Comparison of ENCODE assay signal across 1 cellular context in the genomic region with DNA sequence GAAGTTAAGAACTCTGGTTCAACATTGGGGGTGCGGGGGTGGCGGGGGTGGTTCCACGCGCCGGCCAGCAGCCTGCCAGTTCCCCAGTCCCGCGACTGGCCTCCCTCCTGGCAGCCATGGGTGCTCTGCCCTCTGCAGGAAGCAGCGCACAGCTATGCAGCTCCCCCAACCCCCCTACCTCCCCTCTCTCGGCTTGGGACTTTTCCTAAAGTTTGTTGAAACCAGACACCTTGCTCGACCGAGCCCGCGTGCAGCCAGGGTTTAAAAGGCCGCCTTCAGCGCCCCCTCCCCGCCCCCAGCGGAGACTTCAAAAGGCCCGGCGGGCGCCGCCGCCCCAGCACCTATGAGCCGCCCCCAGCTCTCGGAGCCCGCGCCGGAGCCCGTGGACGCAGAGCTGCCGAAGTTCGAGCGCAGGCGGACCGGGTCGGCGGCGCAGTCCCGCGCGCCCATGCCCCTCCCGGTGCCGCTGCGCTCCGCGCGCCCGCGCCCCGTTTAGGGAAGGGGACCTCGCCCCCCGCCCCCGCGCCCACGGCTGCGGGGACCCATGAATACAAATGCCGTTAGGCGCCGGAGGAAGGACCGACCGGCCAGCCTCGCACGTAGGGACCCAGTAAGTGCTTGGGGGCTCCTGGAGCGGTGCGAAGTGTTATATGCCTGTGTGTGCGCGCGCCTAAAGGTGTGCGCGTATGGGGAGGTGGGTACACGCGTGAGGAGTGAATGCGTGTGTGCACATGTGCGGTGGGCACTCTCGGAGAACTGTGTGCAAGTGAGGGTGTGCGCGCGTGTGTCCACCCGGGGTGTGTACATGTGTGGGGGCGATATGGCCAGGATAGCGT.
TF ChIP-seq lines count a peak whose summit lies in the region.

No MANE protein-coding gene starts in this region.

TF ChIP-seq in HepG2, 621 proteins besides CTCF, POLR2A, EP300 and RAD21 (continued from another document and continues in another):
- TF ChIP-seq, protein P1, sequence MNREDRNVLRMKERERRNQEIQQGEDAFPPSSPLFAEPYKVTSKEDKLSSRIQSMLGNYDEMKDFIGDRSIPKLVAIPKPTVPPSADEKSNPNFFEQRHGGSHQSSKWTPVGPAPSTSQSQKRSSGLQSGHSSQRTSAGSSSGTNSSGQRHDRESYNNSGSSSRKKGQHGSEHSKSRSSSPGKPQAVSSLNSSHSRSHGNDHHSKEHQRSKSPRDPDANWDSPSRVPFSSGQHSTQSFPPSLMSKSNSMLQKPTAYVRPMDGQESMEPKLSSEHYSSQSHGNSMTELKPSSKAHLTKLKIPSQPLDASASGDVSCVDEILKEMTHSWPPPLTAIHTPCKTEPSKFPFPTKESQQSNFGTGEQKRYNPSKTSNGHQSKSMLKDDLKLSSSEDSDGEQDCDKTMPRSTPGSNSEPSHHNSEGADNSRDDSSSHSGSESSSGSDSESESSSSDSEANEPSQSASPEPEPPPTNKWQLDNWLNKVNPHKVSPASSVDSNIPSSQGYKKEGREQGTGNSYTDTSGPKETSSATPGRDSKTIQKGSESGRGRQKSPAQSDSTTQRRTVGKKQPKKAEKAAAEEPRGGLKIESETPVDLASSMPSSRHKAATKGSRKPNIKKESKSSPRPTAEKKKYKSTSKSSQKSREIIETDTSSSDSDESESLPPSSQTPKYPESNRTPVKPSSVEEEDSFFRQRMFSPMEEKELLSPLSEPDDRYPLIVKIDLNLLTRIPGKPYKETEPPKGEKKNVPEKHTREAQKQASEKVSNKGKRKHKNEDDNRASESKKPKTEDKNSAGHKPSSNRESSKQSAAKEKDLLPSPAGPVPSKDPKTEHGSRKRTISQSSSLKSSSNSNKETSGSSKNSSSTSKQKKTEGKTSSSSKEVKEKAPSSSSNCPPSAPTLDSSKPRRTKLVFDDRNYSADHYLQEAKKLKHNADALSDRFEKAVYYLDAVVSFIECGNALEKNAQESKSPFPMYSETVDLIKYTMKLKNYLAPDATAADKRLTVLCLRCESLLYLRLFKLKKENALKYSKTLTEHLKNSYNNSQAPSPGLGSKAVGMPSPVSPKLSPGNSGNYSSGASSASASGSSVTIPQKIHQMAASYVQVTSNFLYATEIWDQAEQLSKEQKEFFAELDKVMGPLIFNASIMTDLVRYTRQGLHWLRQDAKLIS (CRISPR knock-in tag; IDR thresholded peaks at IDR 0.05) = 0 out of 2 replicates have a peak, but pooled peaks have one; percentile 8
- TF ChIP-seq, protein P2, sequence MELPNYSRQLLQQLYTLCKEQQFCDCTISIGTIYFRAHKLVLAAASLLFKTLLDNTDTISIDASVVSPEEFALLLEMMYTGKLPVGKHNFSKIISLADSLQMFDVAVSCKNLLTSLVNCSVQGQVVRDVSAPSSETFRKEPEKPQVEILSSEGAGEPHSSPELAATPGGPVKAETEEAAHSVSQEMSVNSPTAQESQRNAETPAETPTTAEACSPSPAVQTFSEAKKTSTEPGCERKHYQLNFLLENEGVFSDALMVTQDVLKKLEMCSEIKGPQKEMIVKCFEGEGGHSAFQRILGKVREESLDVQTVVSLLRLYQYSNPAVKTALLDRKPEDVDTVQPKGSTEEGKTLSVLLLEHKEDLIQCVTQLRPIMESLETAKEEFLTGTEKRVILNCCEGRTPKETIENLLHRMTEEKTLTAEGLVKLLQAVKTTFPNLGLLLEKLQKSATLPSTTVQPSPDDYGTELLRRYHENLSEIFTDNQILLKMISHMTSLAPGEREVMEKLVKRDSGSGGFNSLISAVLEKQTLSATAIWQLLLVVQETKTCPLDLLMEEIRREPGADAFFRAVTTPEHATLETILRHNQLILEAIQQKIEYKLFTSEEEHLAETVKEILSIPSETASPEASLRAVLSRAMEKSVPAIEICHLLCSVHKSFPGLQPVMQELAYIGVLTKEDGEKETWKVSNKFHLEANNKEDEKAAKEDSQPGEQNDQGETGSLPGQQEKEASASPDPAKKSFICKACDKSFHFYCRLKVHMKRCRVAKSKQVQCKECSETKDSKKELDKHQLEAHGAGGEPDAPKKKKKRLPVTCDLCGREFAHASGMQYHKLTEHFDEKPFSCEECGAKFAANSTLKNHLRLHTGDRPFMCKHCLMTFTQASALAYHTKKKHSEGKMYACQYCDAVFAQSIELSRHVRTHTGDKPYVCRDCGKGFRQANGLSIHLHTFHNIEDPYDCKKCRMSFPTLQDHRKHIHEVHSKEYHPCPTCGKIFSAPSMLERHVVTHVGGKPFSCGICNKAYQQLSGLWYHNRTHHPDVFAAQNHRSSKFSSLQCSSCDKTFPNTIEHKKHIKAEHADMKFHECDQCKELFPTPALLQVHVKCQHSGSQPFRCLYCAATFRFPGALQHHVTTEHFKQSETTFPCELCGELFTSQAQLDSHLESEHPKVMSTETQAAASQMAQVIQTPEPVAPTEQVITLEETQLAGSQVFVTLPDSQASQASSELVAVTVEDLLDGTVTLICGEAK (IDR thresholded peaks at IDR 0.05) = no peak
- TF ChIP-seq, protein P2 (CRISPR knock-in tag; IDR thresholded peaks at IDR 0.05) = no peak; the same call in 1 of the 2 replicates
- peak; percentile 75; the same call in 1 of the 2 replicates for TF ChIP-seq ZNF253 (CRISPR knock-in tag; IDR thresholded peaks at IDR 0.05; ENCODE audit: borderline replicate concordance)
- peak; percentile 19 for TF ChIP-seq SRY (CRISPR knock-in tag; IDR thresholded peaks at IDR 0.05)
- TF ChIP-seq DR1 (CRISPR knock-in tag; IDR thresholded peaks at IDR 0.05) = peak; percentile 90; the same call in 1 of the 2 replicates
- peak; percentile 23 for TF ChIP-seq GATAD1 (CRISPR knock-in tag; IDR thresholded peaks at IDR 0.05)
- 0 out of 2 replicates have a peak, but pooled peaks have one; percentile 14 for TF ChIP-seq ZNF333 (CRISPR knock-in tag; IDR thresholded peaks at IDR 0.05; ENCODE audit: borderline replicate concordance)
- peak; percentile 25; the same call in 1 of the 2 replicates for TF ChIP-seq KDM5A (IDR thresholded peaks at IDR 0.05; ENCODE audit: borderline replicate concordance, low read length)
- peak; percentile 51; the same call in 1 of the 2 replicates for TF ChIP-seq PRMT3 (CRISPR knock-in tag; IDR thresholded peaks at IDR 0.05; ENCODE audit: borderline replicate concordance, low read depth)
- no peak for TF ChIP-seq ZFP36 (IDR thresholded peaks at IDR 0.05; ENCODE audit: borderline replicate concordance, low read depth, low read length, partially characterized antibody)
- peak; percentile 53; the same call in 1 of the 2 replicates for TF ChIP-seq ZBTB20 (CRISPR knock-in tag; IDR thresholded peaks at IDR 0.05; ENCODE audit: borderline replicate concordance, low read depth)
- TF ChIP-seq U2AF1 (optimal IDR thresholded peaks at IDR 0.05; ENCODE audit: low read depth, low read length) = peak; percentile 26
- peak; percentile 68 for TF ChIP-seq HNF4A (CRISPR knock-in tag; IDR thresholded peaks at IDR 0.05)
- peak; percentile 71; the same call in 1 of the 2 replicates for TF ChIP-seq NFKB2 (CRISPR knock-in tag; IDR thresholded peaks at IDR 0.05; ENCODE audit: borderline replicate concordance)
- TF ChIP-seq TOE1 (CRISPR knock-in tag; IDR thresholded peaks at IDR 0.05) = no peak
- peak; percentile 50 for TF ChIP-seq ZFX (CRISPR knock-in tag; IDR thresholded peaks at IDR 0.05; ENCODE audit: low read depth)
- TF ChIP-seq HCFC1 (IDR thresholded peaks at IDR 0.05; ENCODE audit: low read depth, low read length) = no peak
- TF ChIP-seq, protein P3, sequence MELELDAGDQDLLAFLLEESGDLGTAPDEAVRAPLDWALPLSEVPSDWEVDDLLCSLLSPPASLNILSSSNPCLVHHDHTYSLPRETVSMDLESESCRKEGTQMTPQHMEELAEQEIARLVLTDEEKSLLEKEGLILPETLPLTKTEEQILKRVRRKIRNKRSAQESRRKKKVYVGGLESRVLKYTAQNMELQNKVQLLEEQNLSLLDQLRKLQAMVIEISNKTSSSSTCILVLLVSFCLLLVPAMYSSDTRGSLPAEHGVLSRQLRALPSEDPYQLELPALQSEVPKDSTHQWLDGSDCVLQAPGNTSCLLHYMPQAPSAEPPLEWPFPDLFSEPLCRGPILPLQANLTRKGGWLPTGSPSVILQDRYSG (CRISPR knock-in tag; IDR thresholded peaks at IDR 0.05) = no peak
- TF ChIP-seq, protein P4, sequence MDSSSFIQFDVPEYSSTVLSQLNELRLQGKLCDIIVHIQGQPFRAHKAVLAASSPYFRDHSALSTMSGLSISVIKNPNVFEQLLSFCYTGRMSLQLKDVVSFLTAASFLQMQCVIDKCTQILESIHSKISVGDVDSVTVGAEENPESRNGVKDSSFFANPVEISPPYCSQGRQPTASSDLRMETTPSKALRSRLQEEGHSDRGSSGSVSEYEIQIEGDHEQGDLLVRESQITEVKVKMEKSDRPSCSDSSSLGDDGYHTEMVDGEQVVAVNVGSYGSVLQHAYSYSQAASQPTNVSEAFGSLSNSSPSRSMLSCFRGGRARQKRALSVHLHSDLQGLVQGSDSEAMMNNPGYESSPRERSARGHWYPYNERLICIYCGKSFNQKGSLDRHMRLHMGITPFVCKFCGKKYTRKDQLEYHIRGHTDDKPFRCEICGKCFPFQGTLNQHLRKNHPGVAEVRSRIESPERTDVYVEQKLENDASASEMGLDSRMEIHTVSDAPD (CRISPR knock-in tag; IDR thresholded peaks at IDR 0.05) = no peak
- TF ChIP-seq ZNF543 (CRISPR knock-in tag; IDR thresholded peaks at IDR 0.05) = peak; percentile 66; the same call in 1 of the 2 replicates
- TF ChIP-seq KDM2A (CRISPR knock-in tag; IDR thresholded peaks at IDR 0.05; ENCODE audit: borderline replicate concordance, low read depth) = peak; percentile 54; the same call in 1 of the 2 replicates
- TF ChIP-seq, protein P5, sequence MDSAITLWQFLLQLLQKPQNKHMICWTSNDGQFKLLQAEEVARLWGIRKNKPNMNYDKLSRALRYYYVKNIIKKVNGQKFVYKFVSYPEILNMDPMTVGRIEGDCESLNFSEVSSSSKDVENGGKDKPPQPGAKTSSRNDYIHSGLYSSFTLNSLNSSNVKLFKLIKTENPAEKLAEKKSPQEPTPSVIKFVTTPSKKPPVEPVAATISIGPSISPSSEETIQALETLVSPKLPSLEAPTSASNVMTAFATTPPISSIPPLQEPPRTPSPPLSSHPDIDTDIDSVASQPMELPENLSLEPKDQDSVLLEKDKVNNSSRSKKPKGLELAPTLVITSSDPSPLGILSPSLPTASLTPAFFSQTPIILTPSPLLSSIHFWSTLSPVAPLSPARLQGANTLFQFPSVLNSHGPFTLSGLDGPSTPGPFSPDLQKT (CRISPR knock-in tag; IDR thresholded peaks at IDR 0.05; ENCODE audit: borderline replicate concordance) = no peak
- TF ChIP-seq, protein P6, sequence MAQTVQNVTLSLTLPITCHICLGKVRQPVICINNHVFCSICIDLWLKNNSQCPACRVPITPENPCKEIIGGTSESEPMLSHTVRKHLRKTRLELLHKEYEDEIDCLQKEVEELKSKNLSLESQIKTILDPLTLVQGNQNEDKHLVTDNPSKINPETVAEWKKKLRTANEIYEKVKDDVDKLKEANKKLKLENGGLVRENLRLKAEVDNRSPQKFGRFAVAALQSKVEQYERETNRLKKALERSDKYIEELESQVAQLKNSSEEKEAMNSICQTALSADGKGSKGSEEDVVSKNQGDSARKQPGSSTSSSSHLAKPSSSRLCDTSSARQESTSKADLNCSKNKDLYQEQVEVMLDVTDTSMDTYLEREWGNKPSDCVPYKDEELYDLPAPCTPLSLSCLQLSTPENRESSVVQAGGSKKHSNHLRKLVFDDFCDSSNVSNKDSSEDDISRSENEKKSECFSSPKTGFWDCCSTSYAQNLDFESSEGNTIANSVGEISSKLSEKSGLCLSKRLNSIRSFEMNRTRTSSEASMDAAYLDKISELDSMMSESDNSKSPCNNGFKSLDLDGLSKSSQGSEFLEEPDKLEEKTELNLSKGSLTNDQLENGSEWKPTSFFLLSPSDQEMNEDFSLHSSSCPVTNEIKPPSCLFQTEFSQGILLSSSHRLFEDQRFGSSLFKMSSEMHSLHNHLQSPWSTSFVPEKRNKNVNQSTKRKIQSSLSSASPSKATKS (CRISPR knock-in tag; IDR thresholded peaks at IDR 0.05) = no peak
- TF ChIP-seq ZNF775 (CRISPR knock-in tag; IDR thresholded peaks at IDR 0.05; ENCODE audit: borderline replicate concordance) = no peak
- TF ChIP-seq, protein P7, sequence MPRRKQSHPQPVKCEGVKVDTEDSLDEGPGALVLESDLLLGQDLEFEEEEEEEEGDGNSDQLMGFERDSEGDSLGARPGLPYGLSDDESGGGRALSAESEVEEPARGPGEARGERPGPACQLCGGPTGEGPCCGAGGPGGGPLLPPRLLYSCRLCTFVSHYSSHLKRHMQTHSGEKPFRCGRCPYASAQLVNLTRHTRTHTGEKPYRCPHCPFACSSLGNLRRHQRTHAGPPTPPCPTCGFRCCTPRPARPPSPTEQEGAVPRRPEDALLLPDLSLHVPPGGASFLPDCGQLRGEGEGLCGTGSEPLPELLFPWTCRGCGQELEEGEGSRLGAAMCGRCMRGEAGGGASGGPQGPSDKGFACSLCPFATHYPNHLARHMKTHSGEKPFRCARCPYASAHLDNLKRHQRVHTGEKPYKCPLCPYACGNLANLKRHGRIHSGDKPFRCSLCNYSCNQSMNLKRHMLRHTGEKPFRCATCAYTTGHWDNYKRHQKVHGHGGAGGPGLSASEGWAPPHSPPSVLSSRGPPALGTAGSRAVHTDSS (CRISPR knock-in tag; conservative IDR thresholded peaks at IDR 0.05) = no peak
- TF ChIP-seq THAP11 (CRISPR knock-in tag; IDR thresholded peaks at IDR 0.05) = peak; percentile 40
- TF ChIP-seq ZNF556 (CRISPR knock-in tag; IDR thresholded peaks at IDR 0.05; ENCODE audit: borderline replicate concordance) = peak; percentile 35; the same call in 1 of the 2 replicates
- no peak for TF ChIP-seq RFX5 (IDR thresholded peaks at IDR 0.05; ENCODE audit: low read depth, low read length)
- peak; percentile 19; the same call in 1 of the 2 replicates for TF ChIP-seq YEATS2 (CRISPR knock-in tag; IDR thresholded peaks at IDR 0.05; ENCODE audit: borderline replicate concordance)
- no peak for TF ChIP-seq ZNF496 (CRISPR knock-in tag; IDR thresholded peaks at IDR 0.05; ENCODE audit: insufficient replicate concordance)
